16 cellular contexts compared by ENCODE assay signal in the genomic region with DNA sequence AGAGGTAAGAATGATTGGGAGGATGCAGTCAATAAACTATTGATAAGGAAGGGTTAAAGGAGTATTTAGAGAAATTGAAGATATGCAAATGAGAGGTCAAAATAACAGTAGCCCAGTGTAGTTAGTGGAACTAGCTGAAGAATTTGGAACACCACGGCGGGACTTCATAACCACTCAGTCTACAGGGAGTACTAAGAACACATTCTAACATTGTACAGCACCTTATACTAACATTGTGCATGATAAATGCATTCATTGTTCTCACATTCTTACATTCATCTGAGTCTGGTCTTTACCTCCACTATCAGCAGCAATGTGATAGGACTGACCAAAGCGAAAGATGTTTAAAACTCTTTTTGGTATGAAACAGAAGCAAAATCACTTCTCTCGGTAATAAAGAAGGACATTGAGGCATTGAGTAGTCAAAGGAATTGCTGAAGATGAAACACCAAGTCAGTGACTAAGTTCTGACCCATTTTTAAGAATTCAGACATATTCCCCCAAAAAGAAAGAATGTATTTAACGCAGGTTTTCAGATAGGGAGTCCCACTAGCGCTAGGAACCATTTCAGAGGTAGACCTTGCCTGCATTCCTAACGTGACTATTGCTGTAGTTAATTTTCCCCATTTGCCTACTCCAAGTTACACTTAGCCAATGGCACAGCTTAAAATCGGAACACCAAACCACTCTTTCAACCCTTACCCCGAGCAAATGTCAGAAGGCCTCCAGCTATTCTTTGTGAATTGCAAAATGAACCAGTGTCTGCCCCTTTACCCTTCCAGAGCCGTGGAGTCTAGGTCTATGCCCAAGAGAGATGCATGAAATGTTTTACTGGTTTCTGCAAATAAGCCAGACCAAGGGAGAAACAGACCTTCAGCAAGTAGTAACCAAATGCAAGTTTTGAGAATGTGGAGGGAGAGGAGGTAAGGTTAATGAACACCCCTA.
DNase-seq lines count a peak whose midpoint lies in the region; ATAC-seq and TF ChIP-seq lines count a peak whose summit lies in the region.
"Had no signal": no experiment of that assay in that cellular context is flagged by ENCODE, and none has a peak within 500 bp of the region (broad histone marks: within the 10 kb centered on the region; RNA-seq: fewer than 3 reads in every experiment).

No MANE protein-coding gene starts in this region.

- H3K9ac ChIP-seq in mucosa of stomach (ENCODE audit: low read length), result peak overlapping the region; percentile 31

- H3K4me1 ChIP-seq in GM23338 (ENCODE audit: insufficient read depth) (peaks cover 15% of the 10 kb centered on the region), mucosa of stomach (ENCODE audit: control insufficient read depth, insufficient read depth, low read length) (peaks cover 76% of the 10 kb centered on the region)

- peaks cover 10% of the 10 kb centered on the region for H3K27me3 Mint-ChIP-seq in GM23338 (ENCODE audit: insufficient read depth, low read depth, poor library complexity)
- no peaks in the 10 kb centered on the region for H3K27me3 Mint-ChIP-seq in chondrocyte (ENCODE audit: low read depth)
- H3K27me3 Mint-ChIP-seq: activated CD8-positive, alpha-beta T cell treated with anti-CD3 and anti-CD28 coated beads for 36 hours; naive B cell had no signal

- H3K9me2 ChIP-seq in GM23338 (ENCODE audit: insufficient read depth), result no peaks in the 10 kb centered on the region

- no peak for ATAC-seq in GM23338
- ATAC-seq: activated CD8-positive, alpha-beta T cell treated with anti-CD3 and anti-CD28 coated beads for 36 hours had no signal

- no peak overlapping the region for H3K4me3 Mint-ChIP-seq in GM23338
- H3K4me3 Mint-ChIP-seq in chondrocyte (ENCODE audit: unreplicated experiment), result no peak overlapping the region
- H3K4me3 Mint-ChIP-seq: activated CD8-positive, alpha-beta T cell treated with anti-CD3 and anti-CD28 coated beads for 36 hours; naive B cell; T-helper 2 cell treated with Interferon-gamma antibody and Interleukin-4, amounts not matched to agents 5 μg/mL and 100 μg/mL, for 36 hours had no signal

- DNase-seq in GM23338 (ENCODE audit: low spot score) (no peak), chondrocyte (ENCODE audit: low spot score) (no peak), substantia nigra (lab: John Stamatoyannopoulos, UW) (no peak), HuH-7.5 (ENCODE audit: low spot score) (no peak), posterior cingulate gyrus (no peak), islet precursor cell (no peak)
- DNase-seq in stimulated activated CD4-positive, alpha-beta T cell treated with anti-CD3 and anti-CD28 coated beads, Interleukin-1b, Interleukin-23, amount 100 ng/mL, for 48 hours, result no peak
- DNase-seq: activated CD8-positive, alpha-beta T cell treated with anti-CD3 and anti-CD28 coated beads for 36 hours; cortex of kidney; naive B cell; NCI-H1105; NCI-H446 treated with DMSO at 0.1 percent for 48 hours; stimulated activated CD8-positive, alpha-beta memory T cell treated with anti-CD3 and anti-CD28 coated beads, Interleukin-4, amount 100 ng/mL, for 48 hours had no signal

- peak overlapping the region; percentile 74; the same call in 1 of the 2 replicates for H2AFZ ChIP-seq in GM23338

- H3K4me2 ChIP-seq in GM23338, result no peak overlapping the region

- H3K4me3 ChIP-seq in GM23338 (no peak overlapping the region), mucosa of stomach (ENCODE audit: low read length) (no peak overlapping the region)
- H3K4me3 ChIP-seq: HAP-1 had no signal

- no peaks in the 10 kb centered on the region for H3F3A ChIP-seq in GM23338 (replicated peaks; ENCODE audit: low read depth)

- no peaks in the 10 kb centered on the region for H3K9me3 ChIP-seq in mucosa of stomach (ENCODE audit: control insufficient read depth, low read length)
- H3K9me3 ChIP-seq: HAP-1 had no signal

- H3K36me3 Mint-ChIP-seq in GM23338 (ENCODE audit: low read depth) (no peaks in the 10 kb centered on the region), chondrocyte (ENCODE audit: low read depth) (no peaks in the 10 kb centered on the region)
- H3K36me3 Mint-ChIP-seq: naive B cell had no signal

- no peak overlapping the region for H3K27ac Mint-ChIP-seq in GM23338
- peak overlapping the region; percentile 47 for H3K27ac Mint-ChIP-seq in chondrocyte (ENCODE audit: unreplicated experiment)
- H3K27ac Mint-ChIP-seq: activated CD8-positive, alpha-beta T cell treated with anti-CD3 and anti-CD28 coated beads for 36 hours; T-helper 2 cell treated with Interferon-gamma antibody and Interleukin-4, amounts not matched to agents 5 μg/mL and 100 μg/mL, for 36 hours had no signal

- H3K27ac ChIP-seq in GM23338 (ENCODE audit: low read depth) (no peak overlapping the region), substantia nigra (ENCODE audit: low read depth, low read length, poor library complexity, severe bottlenecking) (peak overlapping the region; percentile 97)

- H3K4me1 Mint-ChIP-seq in GM23338 (peaks cover 26% of the 10 kb centered on the region), chondrocyte (ENCODE audit: low read depth) (peaks cover 69% of the 10 kb centered on the region)

- intact Hi-C loops in posterior cingulate gyrus (cut with DNase I), result no loop called here

- H3K9me3 Mint-ChIP-seq in GM23338, result no peaks in the 10 kb centered on the region; the same call in 2 of the 3 replicates
- H3K9me3 Mint-ChIP-seq in chondrocyte (ENCODE audit: low read depth), result no peaks in the 10 kb centered on the region
- H3K9me3 Mint-ChIP-seq: activated CD8-positive, alpha-beta T cell treated with anti-CD3 and anti-CD28 coated beads for 36 hours; naive B cell; T-helper 2 cell treated with Interferon-gamma antibody and Interleukin-4, amounts not matched to agents 5 μg/mL and 100 μg/mL, for 36 hours had no signal

- H3K27me3 ChIP-seq in GM23338 (ENCODE audit: insufficient read depth) (no peaks in the 10 kb centered on the region), mucosa of stomach (ENCODE audit: control insufficient read depth, insufficient read depth, low read length) (no peaks in the 10 kb centered on the region)

- H4K20me1 ChIP-seq in GM23338 (replicated peaks; ENCODE audit: insufficient read depth), result no peaks in the 10 kb centered on the region

- H3K36me3 ChIP-seq in GM23338 (ENCODE audit: insufficient read depth) (no peaks in the 10 kb centered on the region), mucosa of stomach (ENCODE audit: control insufficient read depth, insufficient read depth, low read length) (no peaks in the 10 kb centered on the region)
- H3K36me3 ChIP-seq: HAP-1 had no signal

- TF ChIP-seq CTCF in GM23338 (conservative IDR thresholded peaks at IDR 0.05; ENCODE audit: low read depth in 2 of 2) (no peak), chondrocyte (IDR thresholded peaks at IDR 0.05) (no peak)

- no peaks in the 10 kb centered on the region for H3K79me2 ChIP-seq in GM23338 (replicated peaks; ENCODE audit: insufficient read depth)

TF ChIP-seq in GM23338, 12 proteins besides CTCF, POLR2A, EP300 and RAD21:
- TF ChIP-seq POLR2AphosphoS5 (IDR thresholded peaks at IDR 0.05; ENCODE audit: low read depth), result no peak
- no peak for TF ChIP-seq ZNF114 (CRISPR knock-in tag; IDR thresholded peaks at IDR 0.05)
- no peak for TF ChIP-seq CREB1 (CRISPR knock-in tag; IDR thresholded peaks at IDR 0.05; ENCODE audit: low read depth)
